Comparison of ENCODE assay signal across 8 cellular contexts in genomic region chr11:68839953-68840641, GRCh38. TPM values are rescaled to one million over a fixed set of nuclear protein-coding genes. Genes with fewer than 3 reads are reported as not detected.
DNase-seq lines count a peak whose midpoint lies in the region; ATAC-seq and TF ChIP-seq lines count a peak whose summit lies in the region.

No MANE protein-coding gene starts in this region.

- intact Hi-C loops in uterus (cut with DNase I; ENCODE audit: low total_unique reads), result no loop called here

- no peak overlapping the region for H2BK120ac ChIP-seq in mesendoderm (ENCODE audit: low read depth, low read length)

- ATAC-seq in GM21447 (IDR thresholded peaks at IDR 0.05; ENCODE audit: unreplicated experiment), result peak; percentile 23

- no peaks in the 10 kb centered on the region for H3K79me2 ChIP-seq in mesendoderm (ENCODE audit: control insufficient read depth, insufficient read depth, low read length)

- no peak overlapping the region for H4K8ac ChIP-seq in mesendoderm (ENCODE audit: low read depth, low read length)

- H2AK5ac ChIP-seq in mesendoderm (ENCODE audit: low read length), result no peak overlapping the region

- no peak overlapping the region for H4K5ac ChIP-seq in mesendoderm (ENCODE audit: low read length)

- H3K79me1 ChIP-seq in mesendoderm (ENCODE audit: low read length), result no peaks in the 10 kb centered on the region

- no peak for TF ChIP-seq POLR2A in uterus (IDR thresholded peaks at IDR 0.05)

- peak overlapping the region; percentile 95 for H3K56ac ChIP-seq in mesendoderm (ENCODE audit: low read length)

- no peak overlapping the region for H2BK15ac ChIP-seq in mesendoderm (replicated peaks; ENCODE audit: low read depth)

- peaks cover 4% of the 10 kb centered on the region for H3K4me1 ChIP-seq in mesendoderm (ENCODE audit: control insufficient read depth, low read depth, low read length)
- peaks cover 19 to 28% of the 10 kb centered on the region in 2 donors for H3K4me1 ChIP-seq in uterus

- TF ChIP-seq CTCF in C4-2B (conservative IDR thresholded peaks at IDR 0.05) (no peak), uterus (IDR thresholded peaks at IDR 0.05) (no peak)

- H3K9ac ChIP-seq in mesendoderm (ENCODE audit: low read length), result peak overlapping the region; percentile 72

- H3K23ac ChIP-seq in mesendoderm (ENCODE audit: low read length), result peak overlapping the region; percentile 11

- peak overlapping the region; percentile 99 for H3K27ac ChIP-seq in C4-2B
- H3K27ac ChIP-seq in caudate nucleus (ENCODE audit: low read depth, low read length), result peak overlapping the region; percentile 95
- H3K27ac ChIP-seq in mesendoderm (ENCODE audit: low read depth, low read length), result no peak overlapping the region
- H3K27ac ChIP-seq in uterus, result peak overlapping the region; percentile 86 to 96

- peaks cover 17% of the 10 kb centered on the region for H3K27me3 ChIP-seq in mesendoderm (ENCODE audit: insufficient read depth, low read length, poor library complexity)
- H3K27me3 ChIP-seq in uterus, result no peaks in the 10 kb centered on the region

- H2BK5ac ChIP-seq in mesendoderm (ENCODE audit: low read length), result no peak overlapping the region

- DNase-seq in RPMI7951 (ENCODE audit: low read depth) (peak; percentile 29), caudate nucleus (lab: John Stamatoyannopoulos, UW) (no peak), mesendoderm (peak; percentile 54), uterus (no peak), amniotic stem cell (lab: John Stamatoyannopoulos, UW) (no peak)
- no peak for DNase-seq in central memory CD4-positive, alpha-beta T cell

- no CpG with 5 or more reads among the region's 17 CpGs for WGBS in mesendoderm (ENCODE audit: extremely low coverage, insufficient coverage, low lambda C conversion rate)

- peak overlapping the region; percentile 81 for H3K4me2 ChIP-seq in mesendoderm (ENCODE audit: low read length)

- no peak overlapping the region for H3K18ac ChIP-seq in mesendoderm (ENCODE audit: low read length)

- H3K9me3 ChIP-seq in uterus, result no peaks in the 10 kb centered on the region

- no peaks in the 10 kb centered on the region for H3K36me3 ChIP-seq in mesendoderm (ENCODE audit: control insufficient read depth, insufficient read depth, low read length)
- no peaks in the 10 kb centered on the region for H3K36me3 ChIP-seq in uterus

- no peak overlapping the region for H3K4me3 ChIP-seq in mesendoderm (ENCODE audit: low read length)
- peak overlapping the region; percentile 59 to 87 for H3K4me3 ChIP-seq in uterus

- H3K4ac ChIP-seq in mesendoderm (ENCODE audit: low read depth, low read length), result no peak overlapping the region

RNA-seq across cellular contexts. Expression of gene CPT1A, which starts 1.6 kb away (rescaled TPM):
- total RNA-seq in RPMI7951 (2014; rRNA removed; shearing (Covaris generic)), result 29.7 and 34.4 TPM in 2 replicates
- polyA plus RNA-seq in mesendoderm (2013, experiment 1 of 2), result 9.0 TPM
- polyA plus RNA-seq in mesendoderm (2013, experiment 2 of 2), result 9.4 TPM
- 100 to 1,000 TPM in 2 of 4 donors, 10 to 100 TPM in 2; 27.2 to 125 (median 67.9) TPM for total RNA-seq in uterus

Comparison
In these comparisons a context has a peak if more than half of its experiments do, and no peak if none do; other contexts are left out.
1. DNase-seq: peak in RPMI7951 (single experiment) and mesendoderm (single experiment); none in caudate nucleus (0 of 61), uterus (0 of 2), amniotic stem cell (single experiment) and central memory CD4-positive, alpha-beta T cell (single experiment).